In the genomic region with DNA sequence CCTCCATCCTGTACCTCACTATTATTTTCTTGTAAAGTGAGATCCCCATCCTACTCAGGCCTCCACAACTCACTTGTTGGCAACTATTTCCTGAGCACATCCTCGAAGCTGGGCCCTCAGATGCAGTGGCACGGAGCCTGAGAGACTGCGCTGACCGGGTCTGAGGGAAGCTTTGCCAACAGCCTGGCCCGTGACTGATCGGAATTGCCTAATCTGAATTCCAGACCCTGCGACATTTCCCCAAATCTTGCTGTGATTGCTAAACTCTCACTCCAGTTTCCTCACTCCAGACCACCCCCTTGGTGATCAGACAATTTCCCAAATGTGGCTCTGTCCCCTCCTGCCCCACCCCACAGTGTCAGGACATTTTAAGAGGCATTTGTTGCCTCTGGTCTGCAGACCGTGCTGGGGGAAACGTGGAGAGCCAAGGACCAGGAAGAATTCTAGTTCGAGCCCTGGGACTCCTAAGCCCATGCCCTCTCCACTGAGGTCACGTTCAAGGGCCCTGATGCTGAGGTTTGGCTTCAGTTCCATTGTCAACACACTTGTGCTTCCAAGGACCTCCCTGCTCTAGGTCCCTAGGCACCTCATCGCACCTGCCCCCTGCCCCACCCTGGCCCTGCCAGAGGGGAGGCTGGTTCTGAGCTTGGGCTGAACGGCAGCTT, we compare ENCODE assay signal across 1 cellular context.
TF ChIP-seq lines count a peak whose summit lies in the region.

No MANE protein-coding gene starts in this region.

TF ChIP-seq in GM23338, 12 proteins besides CTCF, POLR2A, EP300 and RAD21 (continued from another document):
- TF ChIP-seq CREB1 (CRISPR knock-in tag; IDR thresholded peaks at IDR 0.05; ENCODE audit: low read depth) (no peak), STAT1 (IDR thresholded peaks at IDR 0.05; ENCODE audit: unreplicated experiment) (no peak), ZNF331 (CRISPR knock-in tag; IDR thresholded peaks at IDR 0.05; ENCODE audit: low read depth) (no peak)
- TF ChIP-seq, protein P1, sequence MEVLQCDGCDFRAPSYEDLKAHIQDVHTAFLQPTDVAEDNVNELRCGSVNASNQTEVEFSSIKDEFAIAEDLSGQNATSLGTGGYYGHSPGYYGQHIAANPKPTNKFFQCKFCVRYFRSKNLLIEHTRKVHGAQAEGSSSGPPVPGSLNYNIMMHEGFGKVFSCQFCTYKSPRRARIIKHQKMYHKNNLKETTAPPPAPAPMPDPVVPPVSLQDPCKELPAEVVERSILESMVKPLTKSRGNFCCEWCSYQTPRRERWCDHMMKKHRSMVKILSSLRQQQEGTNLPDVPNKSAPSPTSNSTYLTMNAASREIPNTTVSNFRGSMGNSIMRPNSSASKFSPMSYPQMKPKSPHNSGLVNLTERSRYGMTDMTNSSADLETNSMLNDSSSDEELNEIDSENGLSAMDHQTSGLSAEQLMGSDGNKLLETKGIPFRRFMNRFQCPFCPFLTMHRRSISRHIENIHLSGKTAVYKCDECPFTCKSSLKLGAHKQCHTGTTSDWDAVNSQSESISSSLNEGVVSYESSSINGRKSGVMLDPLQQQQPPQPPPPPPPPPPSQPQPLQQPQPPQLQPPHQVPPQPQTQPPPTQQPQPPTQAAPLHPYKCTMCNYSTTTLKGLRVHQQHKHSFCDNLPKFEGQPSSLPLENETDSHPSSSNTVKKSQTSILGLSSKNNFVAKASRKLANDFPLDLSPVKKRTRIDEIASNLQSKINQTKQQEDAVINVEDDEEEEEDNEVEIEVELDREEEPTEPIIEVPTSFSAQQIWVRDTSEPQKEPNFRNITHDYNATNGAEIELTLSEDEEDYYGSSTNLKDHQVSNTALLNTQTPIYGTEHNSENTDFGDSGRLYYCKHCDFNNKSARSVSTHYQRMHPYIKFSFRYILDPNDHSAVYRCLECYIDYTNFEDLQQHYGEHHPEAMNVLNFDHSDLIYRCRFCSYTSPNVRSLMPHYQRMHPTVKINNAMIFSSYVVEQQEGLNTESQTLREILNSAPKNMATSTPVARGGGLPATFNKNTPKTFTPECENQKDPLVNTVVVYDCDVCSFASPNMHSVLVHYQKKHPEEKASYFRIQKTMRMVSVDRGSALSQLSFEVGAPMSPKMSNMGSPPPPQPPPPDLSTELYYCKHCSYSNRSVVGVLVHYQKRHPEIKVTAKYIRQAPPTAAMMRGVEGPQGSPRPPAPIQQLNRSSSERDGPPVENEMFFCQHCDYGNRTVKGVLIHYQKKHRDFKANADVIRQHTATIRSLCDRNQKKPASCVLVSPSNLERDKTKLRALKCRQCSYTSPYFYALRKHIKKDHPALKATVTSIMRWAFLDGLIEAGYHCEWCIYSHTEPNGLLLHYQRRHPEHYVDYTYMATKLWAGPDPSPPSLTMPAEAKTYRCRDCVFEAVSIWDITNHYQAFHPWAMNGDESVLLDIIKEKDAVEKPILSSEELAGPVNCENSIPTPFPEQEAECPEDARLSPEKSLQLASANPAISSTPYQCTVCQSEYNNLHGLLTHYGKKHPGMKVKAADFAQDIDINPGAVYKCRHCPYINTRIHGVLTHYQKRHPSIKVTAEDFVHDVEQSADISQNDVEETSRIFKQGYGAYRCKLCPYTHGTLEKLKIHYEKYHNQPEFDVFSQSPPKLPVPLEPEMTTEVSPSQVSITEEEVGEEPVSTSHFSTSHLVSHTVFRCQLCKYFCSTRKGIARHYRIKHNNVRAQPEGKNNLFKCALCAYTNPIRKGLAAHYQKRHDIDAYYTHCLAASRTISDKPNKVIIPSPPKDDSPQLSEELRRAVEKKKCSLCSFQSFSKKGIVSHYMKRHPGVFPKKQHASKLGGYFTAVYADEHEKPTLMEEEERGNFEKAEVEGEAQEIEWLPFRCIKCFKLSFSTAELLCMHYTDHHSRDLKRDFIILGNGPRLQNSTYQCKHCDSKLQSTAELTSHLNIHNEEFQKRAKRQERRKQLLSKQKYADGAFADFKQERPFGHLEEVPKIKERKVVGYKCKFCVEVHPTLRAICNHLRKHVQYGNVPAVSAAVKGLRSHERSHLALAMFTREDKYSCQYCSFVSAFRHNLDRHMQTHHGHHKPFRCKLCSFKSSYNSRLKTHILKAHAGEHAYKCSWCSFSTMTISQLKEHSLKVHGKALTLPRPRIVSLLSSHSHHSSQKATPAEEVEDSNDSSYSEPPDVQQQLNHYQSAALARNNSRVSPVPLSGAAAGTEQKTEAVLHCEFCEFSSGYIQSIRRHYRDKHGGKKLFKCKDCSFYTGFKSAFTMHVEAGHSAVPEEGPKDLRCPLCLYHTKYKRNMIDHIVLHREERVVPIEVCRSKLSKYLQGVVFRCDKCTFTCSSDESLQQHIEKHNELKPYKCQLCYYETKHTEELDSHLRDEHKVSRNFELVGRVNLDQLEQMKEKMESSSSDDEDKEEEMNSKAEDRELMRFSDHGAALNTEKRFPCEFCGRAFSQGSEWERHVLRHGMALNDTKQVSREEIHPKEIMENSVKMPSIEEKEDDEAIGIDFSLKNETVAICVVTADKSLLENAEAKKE (CRISPR knock-in tag; IDR thresholded peaks at IDR 0.05) = no peak
